ENCODE assay signal across 16 cellular contexts in genomic region chr3:118543823-118544222, GRCh38.
DNase-seq lines count a peak whose midpoint lies in the region; ATAC-seq, FAIRE-seq and TF ChIP-seq lines count a peak whose summit lies in the region.
"Had no signal": no experiment of that assay in that cellular context is flagged by ENCODE, and none has a peak within 500 bp of the region (broad histone marks: within the 10 kb centered on the region; RNA-seq: fewer than 3 reads in every experiment).

No MANE protein-coding gene starts in this region.

- FAIRE-seq in K562 (lab: Jason Lieb, UNC) (no peak), keratinocyte (lab: Jason Lieb, UNC) (no peak)

- 0 out of 3 replicates have a peak, but pooled peaks have one; percentile 27 for ATAC-seq in K562
- no peak for ATAC-seq in naive thymus-derived CD4-positive, alpha-beta T cell
- ATAC-seq: SK-N-SH treated with all-trans-retinoic acid at 6 μM for 48 hours had no signal

- no peak for TF ChIP-seq RAD21 in K562 (CRISPR knock-in tag; conservative IDR thresholded peaks at IDR 0.05 in 1 of 2, IDR thresholded peaks at IDR 0.05 in 1 of 2)

- no peaks in the 10 kb centered on the region for H3K27me3 ChIP-seq in breast epithelium
- H3K27me3 ChIP-seq in K562 (ENCODE audit: control insufficient read depth in 2 of 2, insufficient read depth in 2 of 2, low read length in 2 of 2), result no peaks in the 10 kb centered on the region
- no peaks in the 10 kb centered on the region for H3K27me3 ChIP-seq in keratinocyte (ENCODE audit: control insufficient read depth, extremely low read depth, insufficient read depth, low read length)
- no peaks in the 10 kb centered on the region for H3K27me3 ChIP-seq in naive thymus-derived CD4-positive, alpha-beta T cell (ENCODE audit: control insufficient read depth in 2 of 2, insufficient read depth in 2 of 2, low read length in 2 of 2)
- H3K27me3 ChIP-seq: BE2C had no signal

- no peaks in the 10 kb centered on the region for H3K4me1 ChIP-seq in breast epithelium
- H3K4me1 ChIP-seq in K562 (replicated peaks in 1 of 2; ENCODE audit: control insufficient read depth in 2 of 2, insufficient read depth in 2 of 2, low read length in 2 of 2), result peaks cover 0 to 11% of the 10 kb centered on the region in 2 experiments; a peak in 3 of 5 replicates
- peaks cover 18% of the 10 kb centered on the region for H3K4me1 ChIP-seq in keratinocyte (ENCODE audit: control insufficient read depth, extremely low read depth, insufficient read depth, low read length)
- no peaks in the 10 kb centered on the region for H3K4me1 ChIP-seq in naive thymus-derived CD4-positive, alpha-beta T cell (ENCODE audit: control insufficient read depth in 2 of 2, insufficient read depth in 2 of 2, low read length in 2 of 2)
- H3K4me1 ChIP-seq: BE2C had no signal

- H4K20me1 ChIP-seq in K562 (replicated peaks; ENCODE audit: control insufficient read depth, insufficient read depth, low read length) (no peaks in the 10 kb centered on the region), keratinocyte (ENCODE audit: control insufficient read depth, extremely low read depth, insufficient read depth, low read length) (no peaks in the 10 kb centered on the region)

- H3K27me3 Mint-ChIP-seq in MCF 10A (ENCODE audit: insufficient read depth, unreplicated experiment) (no peaks in the 10 kb centered on the region), type B pancreatic cell (no peaks in the 10 kb centered on the region)
- H3K27me3 Mint-ChIP-seq in naive thymus-derived CD4-positive, alpha-beta T cell, result peaks cover 0 to 4% (median 0%) of the 10 kb centered on the region in 5 donors
- H3K27me3 Mint-ChIP-seq: CD4-positive, CD25-positive, alpha-beta regulatory T cell had no signal

- H3K36me3 ChIP-seq in breast epithelium (no peaks in the 10 kb centered on the region), K562 (ENCODE audit: control insufficient read depth, insufficient read depth, low read length) (no peaks in the 10 kb centered on the region), keratinocyte (ENCODE audit: control insufficient read depth in 2 of 2, extremely low read depth in 1 of 2, insufficient read depth in 2 of 2, low read length in 2 of 2) (no peaks in the 10 kb centered on the region)
- no peaks in the 10 kb centered on the region for H3K36me3 ChIP-seq in naive thymus-derived CD4-positive, alpha-beta T cell (ENCODE audit: control insufficient read depth in 2 of 3, insufficient read depth in 3 of 3, low read length in 3 of 3)
- H3K36me3 ChIP-seq: BE2C had no signal

- in situ Hi-C loops in K562 (cut with MboI), result no loop called here

- H3K4me3 ChIP-seq in breast epithelium (no peak overlapping the region), K562 (no peak overlapping the region), keratinocyte (ENCODE audit: control insufficient read depth in 2 of 3, extremely low read depth in 1 of 3, insufficient read depth in 2 of 3, low read depth in 1 of 3, low read length in 3 of 3) (no peak overlapping the region)
- no peak overlapping the region for H3K4me3 ChIP-seq in naive thymus-derived CD4-positive, alpha-beta T cell (ENCODE audit: low read length)

- H3K27ac Mint-ChIP-seq in MCF 10A (ENCODE audit: low read depth, unreplicated experiment) (peak overlapping the region; percentile 75), type B pancreatic cell (peak overlapping the region; percentile 50)
- H3K27ac Mint-ChIP-seq in naive thymus-derived CD4-positive, alpha-beta T cell, result no peak overlapping the region
- H3K27ac Mint-ChIP-seq: CD4-positive, CD25-positive, alpha-beta regulatory T cell; HFFc6 had no signal

- 0% methylated on average over 1 of the region's 1 CpG for WGBS in K562 (ENCODE audit: insufficient coverage, low coverage, missing lambda C conversion rate)

- H3K79me2 ChIP-seq in K562 (ENCODE audit: control insufficient read depth, insufficient read depth, low read length), result no peaks in the 10 kb centered on the region
- H3K79me2 ChIP-seq in keratinocyte (ENCODE audit: control insufficient read depth, insufficient read depth, low read length), result no peaks in the 10 kb centered on the region

- H2AFZ ChIP-seq in K562 (ENCODE audit: low read depth, low read length), result peak overlapping the region; percentile 74
- peak overlapping the region; percentile 56 for H2AFZ ChIP-seq in keratinocyte (ENCODE audit: control insufficient read depth, low read length)

- H3K4me2 ChIP-seq in K562 (ENCODE audit: insufficient read depth, low read length) (no peak overlapping the region), keratinocyte (ENCODE audit: control insufficient read depth, extremely low read depth, insufficient read depth, low read depth, low read length) (no peak overlapping the region)

- H3K9me3 Mint-ChIP-seq in MCF 10A (ENCODE audit: unreplicated experiment) (no peaks in the 10 kb centered on the region), type B pancreatic cell (no peaks in the 10 kb centered on the region)
- peaks cover 0 to 9% (median 5%) of the 10 kb centered on the region in 11 donors for H3K9me3 Mint-ChIP-seq in naive thymus-derived CD4-positive, alpha-beta T cell

- CTCF ChIA-PET in MCF 10A (lab: Yijun Ruan, JAX), result interaction anchor here (0.6 to 1.2 kb wide), 3 partner anchors 86 to 1145 kb away, joined by 3 read pairs; no protein-coding TSS in a partner anchor
- CTCF ChIA-PET in K562 (lab: Yijun Ruan, JAX; ENCODE audit: low intra/inter-chr PET ratio), result no interaction called here
- CTCF ChIA-PET in naive thymus-derived CD4-positive, alpha-beta T cell (lab: Charles Lee), result no interaction called here

- no peak for TF ChIP-seq EP300 in K562 (IDR thresholded peaks at IDR 0.05; ENCODE audit: low read length)

- no peak overlapping the region for H3K27ac ChIP-seq in breast epithelium
- peak overlapping the region; percentile 52; the same call in 1 of the 3 replicates for H3K27ac ChIP-seq in K562 (ENCODE audit: extremely low read depth, low read depth, low read length)
- H3K27ac ChIP-seq in keratinocyte (ENCODE audit: control insufficient read depth, insufficient read depth, low read length), result peak overlapping the region; percentile 41
- H3K27ac ChIP-seq in naive thymus-derived CD4-positive, alpha-beta T cell (ENCODE audit: low read depth, low read length), result no peak overlapping the region

- TF ChIP-seq CTCF in MCF 10A (IDR thresholded peaks at IDR 0.05; ENCODE audit: unreplicated experiment) (no peak), breast epithelium (IDR thresholded peaks at IDR 0.05) (no peak), K562 (IDR thresholded peaks at IDR 0.05 in 2 of 3, conservative IDR thresholded peaks at IDR 0.05 in 1 of 3; ENCODE audit: insufficient read depth in 2 of 3, low read depth in 1 of 3, low read length in 3 of 3) (no peak), keratinocyte (optimal IDR thresholded peaks at IDR 0.05 in 1 of 3, IDR thresholded peaks at IDR 0.05 in 1 of 3, conservative IDR thresholded peaks at IDR 0.05 in 1 of 3; ENCODE audit: extremely low read depth in 1 of 3, insufficient read depth in 2 of 3, low read length in 3 of 3) (no peak), type B pancreatic cell (conservative IDR thresholded peaks at IDR 0.05) (no peak)

- intact Hi-C loops in MCF 10A (cut with micrococcal nuclease), result no loop called here
- intact Hi-C loops in breast epithelium (cut with DNase I; ENCODE audit: low total_unique reads), result no loop called here
- intact Hi-C loops in K562 (cut with micrococcal nuclease), result no loop called here
- intact Hi-C loops in naive thymus-derived CD4-positive, alpha-beta T cell (cut with micrococcal nuclease), result no loop called here

- H3K36me3 Mint-ChIP-seq in MCF 10A (ENCODE audit: insufficient read depth, unreplicated experiment) (no peaks in the 10 kb centered on the region), type B pancreatic cell (no peaks in the 10 kb centered on the region)
- H3K36me3 Mint-ChIP-seq in naive thymus-derived CD4-positive, alpha-beta T cell, result no peaks in the 10 kb centered on the region
- H3K36me3 Mint-ChIP-seq: CD4-positive, CD25-positive, alpha-beta regulatory T cell had no signal

- H3K9ac ChIP-seq in K562 (ENCODE audit: insufficient read depth in 1 of 2, low read depth in 2 of 2, low read length in 2 of 2) (no peak overlapping the region), keratinocyte (ENCODE audit: control insufficient read depth, extremely low read depth, insufficient read depth, low read length) (no peak overlapping the region)

- dilution Hi-C loops in keratinocyte (cut with MboI; ENCODE audit: extremely low pct_ligation_motif_present, low sequenced_read_pairs), result no loop called here

- DNase-seq in MCF 10A (ENCODE audit: unreplicated experiment), result no peak
- DNase-seq in breast epithelium (ENCODE audit: low spot score in 2 of 2), result no peak
- DNase-seq in K562 (ENCODE audit: extremely low read depth in 1 of 4, low spot score in 3 of 4), result no peak
- no peak for DNase-seq in keratinocyte (ENCODE audit: low read depth, low spot score)
- no peak for DNase-seq in type B pancreatic cell (ENCODE audit: extremely low spot score, unreplicated experiment)
- DNase-seq in naive thymus-derived CD4-positive, alpha-beta T cell, result no peak
- no peak for DNase-seq in central memory CD4-positive, alpha-beta T cell
- no peak for DNase-seq in SKM-1 (lab: John Stamatoyannopoulos, UW; ENCODE audit: unreplicated experiment)
- DNase-seq: BE2C; CD4-positive, CD25-positive, alpha-beta regulatory T cell; COR-L47; HFFc6; NCI-H1105 treated with DMSO at 0.1 percent for 48 hours; NCI-H1694 treated with DMSO at 0.1 percent for 48 hours; SIG-M5 had no signal

- peaks cover 31% of the 10 kb centered on the region for H3K4me1 Mint-ChIP-seq in MCF 10A (ENCODE audit: insufficient read depth, unreplicated experiment)
- peaks cover 6% of the 10 kb centered on the region for H3K4me1 Mint-ChIP-seq in type B pancreatic cell (ENCODE audit: unreplicated experiment)
- H3K4me1 Mint-ChIP-seq in naive thymus-derived CD4-positive, alpha-beta T cell, result peaks cover 0 to 1% (median 0%) of the 10 kb centered on the region in 7 donors
- H3K4me1 Mint-ChIP-seq: CD4-positive, CD25-positive, alpha-beta regulatory T cell had no signal

- H3K4me3 Mint-ChIP-seq in MCF 10A (ENCODE audit: unreplicated experiment) (no peak overlapping the region), type B pancreatic cell (no peak overlapping the region)
- H3K4me3 Mint-ChIP-seq in naive thymus-derived CD4-positive, alpha-beta T cell, result no peak overlapping the region
- H3K4me3 Mint-ChIP-seq: CD4-positive, CD25-positive, alpha-beta regulatory T cell; HFFc6 had no signal

- H3K9me1 ChIP-seq in K562 (ENCODE audit: control insufficient read depth, insufficient read depth, low read length) (no peaks in the 10 kb centered on the region), keratinocyte (ENCODE audit: control insufficient read depth, extremely low read depth, insufficient read depth, low read length) (no peaks in the 10 kb centered on the region)

- H3K9me3 ChIP-seq in breast epithelium (no peaks in the 10 kb centered on the region), K562 (replicated peaks; ENCODE audit: control insufficient read depth, insufficient read depth, low read depth, low read length) (no peaks in the 10 kb centered on the region), keratinocyte (ENCODE audit: control insufficient read depth, low read depth, low read length) (no peaks in the 10 kb centered on the region)
- H3K9me3 ChIP-seq in naive thymus-derived CD4-positive, alpha-beta T cell (ENCODE audit: control insufficient read depth in 2 of 3, low read length in 3 of 3), result no peaks in the 10 kb centered on the region
- H3K9me3 ChIP-seq: BE2C had no signal

- TF ChIP-seq POLR2A in breast epithelium (IDR thresholded peaks at IDR 0.05) (no peak), K562 (conservative IDR thresholded peaks at IDR 0.05) (no peak)

- POLR2A ChIA-PET in MCF 10A (lab: Yijun Ruan, JAX), result interaction anchor here (0.6 to 0.7 kb wide), 2 partner anchors 453 to 788 kb away, joined by 3 read pairs; no protein-coding TSS in a partner anchor
- POLR2A ChIA-PET in K562 (lab: Yijun Ruan, JAX), result no interaction called here
- POLR2A ChIA-PET in naive thymus-derived CD4-positive, alpha-beta T cell (lab: Charles Lee), result no interaction called here

- no TSS peak for BruUV-seq in MCF 10A (replicated peaks; lab: Mats Ljungman, UMichigan)
- BruUV-seq in K562 (replicated peaks; lab: Mats Ljungman, UMichigan), result no TSS peak

Comparison
In these comparisons a context has a peak if more than half of its experiments do, and no peak if none do; other contexts are left out.
1. H3K27ac Mint-ChIP-seq: peak in MCF 10A (single experiment) and type B pancreatic cell (single experiment); none in naive thymus-derived CD4-positive, alpha-beta T cell (0 of 9).
2. H3K27ac ChIP-seq: peak in K562 (single experiment) and keratinocyte (single experiment); none in breast epithelium (0 of 2) and naive thymus-derived CD4-positive, alpha-beta T cell (single experiment).